28 cellular contexts compared by ENCODE assay signal in the genomic region with DNA sequence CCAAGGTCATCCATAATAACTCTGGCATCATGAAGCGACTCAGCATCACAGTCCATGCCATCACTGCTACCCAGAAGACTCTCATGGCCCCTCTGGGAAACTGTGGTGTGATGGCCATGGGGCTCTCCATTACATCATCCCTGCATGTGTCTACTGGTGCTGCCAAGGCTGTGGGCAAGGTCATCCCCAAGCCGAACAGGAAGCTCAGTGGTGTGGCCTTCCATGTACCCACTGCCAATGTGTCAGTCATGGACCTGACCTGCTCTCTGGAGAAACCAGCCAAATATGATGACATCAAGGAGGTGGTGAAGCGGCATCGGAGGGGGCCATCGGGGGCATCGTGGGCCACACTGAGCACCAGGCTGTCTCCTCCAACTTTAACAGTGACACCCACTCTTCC.
"Had no signal": no experiment of that assay in that cellular context is flagged by ENCODE, and none has a peak within 500 bp of the region (broad histone marks: within the 10 kb centered on the region; RNA-seq: fewer than 3 reads in every experiment).

No MANE protein-coding gene starts in this region.

- H3K4me3 ChIP-seq: adrenal gland, ascending aorta, dorsolateral prefrontal cortex, gastrocnemius medialis, right lobe of liver, skin epidermis, stomach, suprapubic skin, tibial nerve, vagina had no signal

- H3K27ac ChIP-seq: ascending aorta, brain microvascular endothelial cell, dorsolateral prefrontal cortex, right lobe of liver, stomach, suprapubic skin, tibial nerve, vagina had no signal

- H3K4me3 Mint-ChIP-seq: activated CD4-positive, alpha-beta memory T cell treated with anti-CD3 and anti-CD28 coated beads, Interleukin-2, amount 10 ng/mL, durations not matched to agents 7 days and 5 days; activated CD4-positive, alpha-beta T cell treated with anti-CD3 and anti-CD28 coated beads, Interleukin-2, amount 10 ng/mL, durations not matched to agents 24 days and 14 days; activated T-cell treated with anti-CD3 and anti-CD28 coated beads, Interleukin-2, amount 50 U/mL, for 24 hours; activated T-helper 17 cell treated with anti-CD3 and anti-CD28 coated beads, Interleukin-2, amount 50 U/mL, for 72 hours; effector memory CD8-positive, alpha-beta T cell; stimulated activated memory B cell treated with anti-CD40 and anti-IgM and Interleukin-4, amounts not matched to agents 10 μg/mL and 1 μg/mL and 100 μg/mL, for 72 hours; T-helper 1 cell treated with Interleukin-12 subunit alpha and Interleukin-12 subunit beta and Interleukin-4 antibody, amounts not matched to agents 30 μg/mL and 1 μg/mL, for 36 hours had no signal

- H3K9me3 Mint-ChIP-seq: activated CD4-positive, alpha-beta memory T cell treated with anti-CD3 and anti-CD28 coated beads, Interleukin-2, amount 10 ng/mL, durations not matched to agents 7 days and 5 days; activated CD4-positive, alpha-beta T cell treated with anti-CD3 and anti-CD28 coated beads, Interleukin-2, amount 10 ng/mL, durations not matched to agents 24 days and 14 days; activated naive CD4-positive, alpha-beta T cell treated with anti-CD3 and anti-CD28 coated beads, Interleukin-2, amount 50 U/mL, for 72 hours; activated T-cell treated with anti-CD3 and anti-CD28 coated beads, Interleukin-2, amount 50 U/mL, for 24 hours; activated T-helper 17 cell treated with anti-CD3 and anti-CD28 coated beads, Interleukin-2, amount 50 U/mL, for 72 hours; effector memory CD8-positive, alpha-beta T cell; stimulated activated memory B cell treated with anti-CD40 and anti-IgM and Interleukin-4, amounts not matched to agents 10 μg/mL and 1 μg/mL and 100 μg/mL, for 72 hours; T-helper 1 cell treated with Interleukin-12 subunit alpha and Interleukin-12 subunit beta and Interleukin-4 antibody, amounts not matched to agents 30 μg/mL and 1 μg/mL, for 36 hours had no signal

- H3K9me3 ChIP-seq: adrenal gland, ascending aorta, gastrocnemius medialis, right lobe of liver, stomach, suprapubic skin, tibial nerve, vagina had no signal

- H3K4me1 Mint-ChIP-seq: activated CD4-positive, alpha-beta memory T cell treated with anti-CD3 and anti-CD28 coated beads, Interleukin-2, amount 10 ng/mL, durations not matched to agents 7 days and 5 days; activated CD4-positive, alpha-beta T cell treated with anti-CD3 and anti-CD28 coated beads, Interleukin-2, amount 10 ng/mL, durations not matched to agents 24 days and 14 days; activated T-helper 17 cell treated with anti-CD3 and anti-CD28 coated beads, Interleukin-2, amount 50 U/mL, for 72 hours; stimulated activated memory B cell treated with anti-CD40 and anti-IgM and Interleukin-4, amounts not matched to agents 10 μg/mL and 1 μg/mL and 100 μg/mL, for 72 hours had no signal

- H3K27me3 ChIP-seq: adrenal gland, ascending aorta, brain microvascular endothelial cell, gastrocnemius medialis, right lobe of liver, stomach, suprapubic skin, tibial nerve, vagina had no signal

- H3K36me3 Mint-ChIP-seq: activated naive CD4-positive, alpha-beta T cell treated with anti-CD3 and anti-CD28 coated beads, Interleukin-2, amount 50 U/mL, for 72 hours; stimulated activated memory B cell treated with anti-CD40 and anti-IgM and Interleukin-4, amounts not matched to agents 10 μg/mL and 1 μg/mL and 100 μg/mL, for 72 hours had no signal

- H3K27ac Mint-ChIP-seq: activated CD4-positive, alpha-beta memory T cell treated with anti-CD3 and anti-CD28 coated beads, Interleukin-2, amount 10 ng/mL, durations not matched to agents 7 days and 5 days; activated CD4-positive, alpha-beta T cell treated with anti-CD3 and anti-CD28 coated beads, Interleukin-2, amount 10 ng/mL, durations not matched to agents 24 days and 14 days; activated naive CD4-positive, alpha-beta T cell treated with anti-CD3 and anti-CD28 coated beads, Interleukin-2, amount 50 U/mL, for 72 hours; activated T-cell treated with anti-CD3 and anti-CD28 coated beads, Interleukin-2, amount 50 U/mL, for 24 hours; activated T-helper 17 cell treated with anti-CD3 and anti-CD28 coated beads, Interleukin-2, amount 50 U/mL, for 72 hours; effector memory CD8-positive, alpha-beta T cell; stimulated activated memory B cell treated with anti-CD40 and anti-IgM and Interleukin-4, amounts not matched to agents 10 μg/mL and 1 μg/mL and 100 μg/mL, for 72 hours; T-helper 1 cell treated with Interleukin-12 subunit alpha and Interleukin-12 subunit beta and Interleukin-4 antibody, amounts not matched to agents 30 μg/mL and 1 μg/mL, for 36 hours had no signal

- H3K36me3 ChIP-seq: adrenal gland, ascending aorta, brain microvascular endothelial cell, gastrocnemius medialis, stomach, suprapubic skin, tibial nerve, vagina had no signal

- FAIRE-seq: colon, endothelial cell of umbilical vein, islet of Langerhans had no signal

- DNase-seq: activated CD4-positive, alpha-beta memory T cell treated with anti-CD3 and anti-CD28 coated beads, Interleukin-2, amount 10 ng/mL, durations not matched to agents 7 days and 5 days; activated CD4-positive, alpha-beta T cell treated with anti-CD3 and anti-CD28 coated beads, Interleukin-2, amount 10 ng/mL, durations not matched to agents 24 days and 14 days; activated T-cell treated with anti-CD3 and anti-CD28 coated beads, Interleukin-2, amount 50 U/mL, for 24 hours; adrenal gland; brain microvascular endothelial cell; central memory CD4-positive, alpha-beta T cell; dorsolateral prefrontal cortex; effector memory CD8-positive, alpha-beta T cell; gastrocnemius medialis; left ventricle myocardium superior; posterior cingulate gyrus; right lobe of liver; stimulated activated CD4-positive, alpha-beta T cell treated with anti-CD3 and anti-CD28 coated beads, Interleukin-15, amount 100 ng/mL, for 24 hours; stomach; T1000 had no signal

- H3K4me1 ChIP-seq: adrenal gland had no signal

- ATAC-seq: activated naive CD4-positive, alpha-beta T cell treated with anti-CD3 and anti-CD28 coated beads, Interleukin-2, amount 50 U/mL, for 72 hours; activated T-helper 17 cell treated with anti-CD3 and anti-CD28 coated beads, Interleukin-2, amount 50 U/mL, for 72 hours; effector memory CD8-positive, alpha-beta T cell; esophagus mucosa; gastrocnemius medialis; left ventricle myocardium superior; stimulated activated memory B cell treated with anti-CD40 and anti-IgM and Interleukin-4, amounts not matched to agents 10 μg/mL and 1 μg/mL and 100 μg/mL, for 72 hours had no signal
